In the genomic region with DNA sequence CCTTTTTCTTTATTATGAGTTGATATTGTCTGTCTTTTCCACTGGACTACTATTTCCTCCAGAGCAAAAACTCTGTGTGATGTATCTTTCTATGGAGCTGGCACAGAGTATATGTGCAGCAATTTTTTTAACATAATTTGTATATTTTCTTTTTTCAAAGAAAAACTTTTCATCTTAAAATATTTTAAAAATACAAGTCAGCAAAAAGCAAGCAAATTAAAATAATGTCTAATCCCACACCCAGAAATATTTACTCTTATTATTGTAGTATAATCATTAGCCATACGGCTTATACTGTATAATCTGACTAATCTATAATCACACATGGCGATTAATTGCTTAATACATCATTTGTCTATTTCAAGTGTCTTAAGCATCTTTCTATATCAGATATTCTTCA, we compare ENCODE assay signal across 21 cellular contexts. TPM values are rescaled to one million over a fixed set of nuclear protein-coding genes. Genes with fewer than 3 reads are reported as not detected.
DNase-seq lines count a peak whose midpoint lies in the region; ATAC-seq and TF ChIP-seq lines count a peak whose summit lies in the region.
"Had no signal": no experiment of that assay in that cellular context is flagged by ENCODE, and none has a peak within 500 bp of the region (broad histone marks: within the 10 kb centered on the region; RNA-seq: fewer than 3 reads in every experiment).

No MANE protein-coding gene starts in this region.

- H3K27me3 Mint-ChIP-seq in activated naive CD8-positive, alpha-beta T cell: no peaks in the 10 kb centered on the region
- H3K27me3 Mint-ChIP-seq in activated naive CD8-positive, alpha-beta T cell treated with anti-CD3 and anti-CD28 coated beads, Interleukin-2, amount 50 U/mL, for 24 hours: peaks cover 22% of the 10 kb centered on the region
- H3K27me3 Mint-ChIP-seq in CD8-positive, alpha-beta memory T cell: peaks cover 8 to 24% of the 10 kb centered on the region in 2 donors
- no peaks in the 10 kb centered on the region for H3K27me3 Mint-ChIP-seq in activated T-helper 17 cell treated with anti-CD3 and anti-CD28 coated beads, Interleukin-2, amount 50 U/mL, for 72 hours
- peaks cover 27% of the 10 kb centered on the region for H3K27me3 Mint-ChIP-seq in nephron progenitor cell (ENCODE audit: low read depth, poor library complexity)

- POLR2A ChIA-PET in CD8-positive, alpha-beta memory T cell (lab: Charles Lee): no interaction called here

- no peaks in the 10 kb centered on the region for H3K4me1 ChIP-seq in CD8-positive, alpha-beta memory T cell (ENCODE audit: insufficient read depth, low read length)

- no peak overlapping the region for H3K27ac Mint-ChIP-seq in activated naive CD8-positive, alpha-beta T cell
- no peak overlapping the region for H3K27ac Mint-ChIP-seq in activated naive CD8-positive, alpha-beta T cell treated with anti-CD3 and anti-CD28 coated beads, Interleukin-2, amount 50 U/mL, for 24 hours
- peak overlapping the region in 1 of 8 donors; percentile 85 for H3K27ac Mint-ChIP-seq in CD8-positive, alpha-beta memory T cell
- no peak overlapping the region for H3K27ac Mint-ChIP-seq in activated T-helper 17 cell treated with anti-CD3 and anti-CD28 coated beads, Interleukin-2, amount 50 U/mL, for 72 hours
- H3K27ac Mint-ChIP-seq in nephron progenitor cell: no peak overlapping the region
- H3K27ac Mint-ChIP-seq: GM23338 had no signal

- no peak for ATAC-seq in activated naive CD8-positive, alpha-beta T cell treated with anti-CD3 and anti-CD28 coated beads, Interleukin-2, amount 50 U/mL, for 24 hours
- no peak for ATAC-seq in activated T-helper 17 cell treated with anti-CD3 and anti-CD28 coated beads, Interleukin-2, amount 50 U/mL, for 72 hours (replicated peaks)
- ATAC-seq: GM12878, GM23338, SK-N-SH treated with all-trans-retinoic acid at 6 μM for 48 hours had no signal

- no peaks in the 10 kb centered on the region for H3K36me3 Mint-ChIP-seq in activated naive CD8-positive, alpha-beta T cell
- H3K36me3 Mint-ChIP-seq in activated naive CD8-positive, alpha-beta T cell treated with anti-CD3 and anti-CD28 coated beads, Interleukin-2, amount 50 U/mL, for 24 hours (ENCODE audit: low read depth): peaks cover 6% of the 10 kb centered on the region
- peaks cover 0 to 6% (median 0%) of the 10 kb centered on the region in 3 donors for H3K36me3 Mint-ChIP-seq in CD8-positive, alpha-beta memory T cell
- peaks cover 23% of the 10 kb centered on the region for H3K36me3 Mint-ChIP-seq in activated T-helper 17 cell treated with anti-CD3 and anti-CD28 coated beads, Interleukin-2, amount 50 U/mL, for 72 hours (ENCODE audit: low read depth)
- H3K36me3 Mint-ChIP-seq in nephron progenitor cell (ENCODE audit: low read depth): no peaks in the 10 kb centered on the region

- H3K27me3 ChIP-seq in CD8-positive, alpha-beta memory T cell (ENCODE audit: insufficient read depth, low read length, poor library complexity, severe bottlenecking): no peaks in the 10 kb centered on the region

- no peak overlapping the region for H3K27ac ChIP-seq in CD8-positive, alpha-beta memory T cell (ENCODE audit: low read depth, low read length)

- H3K4me1 Mint-ChIP-seq in activated naive CD8-positive, alpha-beta T cell (ENCODE audit: low read depth): peaks cover 34% of the 10 kb centered on the region
- peaks cover 45% of the 10 kb centered on the region for H3K4me1 Mint-ChIP-seq in activated naive CD8-positive, alpha-beta T cell treated with anti-CD3 and anti-CD28 coated beads, Interleukin-2, amount 50 U/mL, for 24 hours
- peaks cover 28 to 37% (median 36%) of the 10 kb centered on the region in 3 donors for H3K4me1 Mint-ChIP-seq in CD8-positive, alpha-beta memory T cell
- peaks cover 22% of the 10 kb centered on the region for H3K4me1 Mint-ChIP-seq in activated T-helper 17 cell treated with anti-CD3 and anti-CD28 coated beads, Interleukin-2, amount 50 U/mL, for 72 hours
- H3K4me1 Mint-ChIP-seq in nephron progenitor cell: peaks cover 27% of the 10 kb centered on the region

- H3K36me3 ChIP-seq in CD8-positive, alpha-beta memory T cell (ENCODE audit: insufficient read depth, low read length): no peaks in the 10 kb centered on the region
- H3K36me3 ChIP-seq: HAP-1 had no signal

- no peaks in the 10 kb centered on the region for H3K9me3 Mint-ChIP-seq in activated naive CD8-positive, alpha-beta T cell (ENCODE audit: low read depth)
- H3K9me3 Mint-ChIP-seq in activated naive CD8-positive, alpha-beta T cell treated with anti-CD3 and anti-CD28 coated beads, Interleukin-2, amount 50 U/mL, for 24 hours: no peaks in the 10 kb centered on the region
- H3K9me3 Mint-ChIP-seq in CD8-positive, alpha-beta memory T cell: peaks cover 0 to 15% (median 7%) of the 10 kb centered on the region in 5 donors
- no peaks in the 10 kb centered on the region for H3K9me3 Mint-ChIP-seq in activated T-helper 17 cell treated with anti-CD3 and anti-CD28 coated beads, Interleukin-2, amount 50 U/mL, for 72 hours
- no peaks in the 10 kb centered on the region for H3K9me3 Mint-ChIP-seq in nephron progenitor cell

- TF ChIP-seq CTCF in nephron progenitor cell (IDR thresholded peaks at IDR 0.05): no peak

- CTCF ChIA-PET in CD8-positive, alpha-beta memory T cell (lab: Charles Lee): interaction anchor here (1.5 kb wide), 1 partner anchor 41 kb away, joined by 5 read pairs; no protein-coding TSS in a partner anchor

- no peak for DNase-seq in activated naive CD8-positive, alpha-beta T cell treated with anti-CD3 and anti-CD28 coated beads, Interleukin-2, amount 50 U/mL, for 24 hours
- no peak for DNase-seq in CD8-positive, alpha-beta memory T cell
- no peak for DNase-seq in nephron progenitor cell
- no peak for DNase-seq in pons (ENCODE audit: low spot score)
- no peak for DNase-seq in NCI-H446 (lab: John Stamatoyannopoulos, UW)
- no peak for DNase-seq in MV-4-11 (lab: John Stamatoyannopoulos, UW)
- DNase-seq: DND-41; KG1; NCI-H1105; NCI-H1694 treated with DMSO at 0.1 percent for 48 hours; NCI-H2227 treated with DMSO at 0.1 percent for 48 hours; NCI-H510A treated with DMSO at 0.1 percent for 48 hours; NCI-H748 treated with DMSO at 0.1 percent for 48 hours; NK-92 treated with Interleukin-12 subunit alpha and Interleukin-12 subunit beta, amount 100 ng/mL, for 24 hours; SIG-M5 had no signal

- no peaks in the 10 kb centered on the region for H3K9me3 ChIP-seq in CD8-positive, alpha-beta memory T cell (ENCODE audit: low read length)
- H3K9me3 ChIP-seq: HAP-1 had no signal

- peak overlapping the region; percentile 49 for H3K4me3 Mint-ChIP-seq in activated naive CD8-positive, alpha-beta T cell
- no peak overlapping the region for H3K4me3 Mint-ChIP-seq in activated naive CD8-positive, alpha-beta T cell treated with anti-CD3 and anti-CD28 coated beads, Interleukin-2, amount 50 U/mL, for 24 hours
- H3K4me3 Mint-ChIP-seq in CD8-positive, alpha-beta memory T cell: peak overlapping the region in 4 of 7 donors; percentile 25 to 75 (median 44)
- peak overlapping the region; percentile 86 for H3K4me3 Mint-ChIP-seq in activated T-helper 17 cell treated with anti-CD3 and anti-CD28 coated beads, Interleukin-2, amount 50 U/mL, for 72 hours
- peak overlapping the region; percentile 68 for H3K4me3 Mint-ChIP-seq in nephron progenitor cell

- no peak overlapping the region for H3K4me3 ChIP-seq in CD8-positive, alpha-beta memory T cell (ENCODE audit: low read length)
- H3K4me3 ChIP-seq: GM12878, GM23338, HAP-1 had no signal

RNA-seq across cellular contexts. Expression of a gene that starts 49.7 kb away (rescaled TPM):
- 10 to 100 TPM; 36.4 to 38.7 TPM for total RNA-seq in CD8-positive, alpha-beta memory T cell
- polyA plus RNA-seq in CD8-positive, alpha-beta memory T cell: 174 TPM
- 100 to 1,000 TPM in 1 of 2 donors, 10 to 100 TPM in 1; 70.5 to 134 TPM for total RNA-seq in activated T-helper 17 cell treated with anti-CD3 and anti-CD28 coated beads, Interleukin-2, amount 50 U/mL, for 72 hours
